14 cellular contexts compared by ENCODE assay signal in the genomic region with DNA sequence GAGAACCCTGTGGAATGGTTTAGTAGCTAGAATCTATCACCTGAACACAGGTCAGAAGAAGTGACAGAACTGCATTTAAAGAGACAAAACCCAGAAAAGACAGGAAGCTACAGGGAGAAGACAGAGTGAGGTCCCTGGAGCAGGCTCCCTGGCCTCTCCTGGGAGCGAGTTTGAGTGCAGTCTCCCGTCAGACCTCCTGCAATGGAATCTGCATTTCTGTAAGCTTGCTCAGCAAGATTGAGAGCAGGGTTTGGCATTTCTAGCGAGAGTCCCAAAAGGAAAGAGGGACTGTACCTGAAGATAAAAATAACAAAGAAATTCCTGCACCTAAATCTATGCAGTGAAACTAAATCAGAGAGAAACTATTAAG.
"Had no signal": no experiment of that assay in that cellular context is flagged by ENCODE, and none has a peak within 500 bp of the region (broad histone marks: within the 10 kb centered on the region; RNA-seq: fewer than 3 reads in every experiment).

No MANE protein-coding gene starts in this region.

- H3K9me3 ChIP-seq: neutrophil had no signal

- H3K9me3 Mint-ChIP-seq: activated T-cell treated with anti-CD3 and anti-CD28 coated beads, Interleukin-2, amount 50 U/mL, for 4 hours; type B pancreatic cell had no signal

- H3K27ac Mint-ChIP-seq: activated CD8-positive, alpha-beta memory T cell treated with anti-CD3 and anti-CD28 coated beads, Interleukin-2, amount 10 ng/mL, durations not matched to agents 7 days and 5 days; stimulated activated naive B cell treated with anti-CD40 and anti-IgM and Interleukin-4, amounts not matched to agents 10 μg/mL and 1 μg/mL and 100 μg/mL, for 72 hours; type B pancreatic cell had no signal

- H3K27me3 ChIP-seq: brain microvascular endothelial cell, neutrophil, sigmoid colon had no signal

- H3K4me3 Mint-ChIP-seq: activated CD8-positive, alpha-beta memory T cell treated with anti-CD3 and anti-CD28 coated beads, Interleukin-2, amount 10 ng/mL, durations not matched to agents 7 days and 5 days; stimulated activated naive B cell treated with anti-CD40 and anti-IgM and Interleukin-4, amounts not matched to agents 10 μg/mL and 1 μg/mL and 100 μg/mL, for 72 hours; type B pancreatic cell had no signal

- H3K36me3 ChIP-seq: brain microvascular endothelial cell, neutrophil had no signal

- H3K27me3 Mint-ChIP-seq: activated CD8-positive, alpha-beta memory T cell treated with anti-CD3 and anti-CD28 coated beads, Interleukin-2, amount 10 ng/mL, durations not matched to agents 7 days and 5 days; naive B cell; stimulated activated naive B cell treated with anti-CD40 and anti-IgM and Interleukin-4, amounts not matched to agents 10 μg/mL and 1 μg/mL and 100 μg/mL, for 72 hours; type B pancreatic cell had no signal

- H3K27ac ChIP-seq: brain microvascular endothelial cell, neutrophil, psoas muscle, sigmoid colon, VCaP had no signal

- ATAC-seq: activated CD8-positive, alpha-beta memory T cell treated with anti-CD3 and anti-CD28 coated beads, Interleukin-2, amount 10 ng/mL, durations not matched to agents 7 days and 5 days; activated T-cell treated with anti-CD3 and anti-CD28 coated beads, Interleukin-2, amount 50 U/mL, for 4 hours; psoas muscle; stimulated activated naive B cell treated with anti-CD40 and anti-IgM and Interleukin-4, amounts not matched to agents 10 μg/mL and 1 μg/mL and 100 μg/mL, for 72 hours had no signal

- DNase-seq: activated CD4-positive, alpha-beta T cell treated with anti-CD3 and anti-CD28 coated beads for 48 hours; activated T-cell treated with anti-CD3 and anti-CD28 coated beads, Interleukin-2, amount 50 U/mL, for 4 hours; amygdala; brain microvascular endothelial cell; dermis blood vessel endothelial cell; hypothalamus; naive B cell; psoas muscle; sigmoid colon; stimulated activated naive B cell treated with anti-CD40 and anti-IgM and Interleukin-4, amounts not matched to agents 10 μg/mL and 1 μg/mL and 100 μg/mL, for 72 hours had no signal

- H3K4me1 ChIP-seq: psoas muscle, sigmoid colon had no signal

- H3K4me3 ChIP-seq: psoas muscle, sigmoid colon had no signal
